Comparison of ENCODE assay signal across 18 cellular contexts in the genomic region with DNA sequence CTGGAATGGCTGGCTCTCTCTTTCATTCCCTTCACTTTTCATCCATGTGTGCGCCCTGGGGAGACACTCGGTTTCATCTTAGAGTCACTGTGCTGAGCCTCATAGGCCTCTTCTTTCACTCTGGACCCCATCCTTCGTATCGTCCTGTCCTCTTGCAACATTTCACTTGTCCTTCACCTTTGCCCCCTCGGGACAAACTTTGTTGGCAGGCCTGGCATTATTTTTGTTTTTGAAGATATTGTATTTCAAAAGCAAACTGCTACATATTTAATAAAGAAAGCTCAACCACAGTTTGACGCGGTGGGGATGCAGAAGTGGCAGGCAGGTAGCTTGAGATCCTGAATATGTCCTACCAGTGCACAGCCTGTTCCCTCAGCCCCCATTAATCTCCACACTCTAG. TPM values are rescaled to one million over a fixed set of nuclear protein-coding genes. Genes with fewer than 3 reads are reported as not detected.
A peak's percentile ranks its signal among the peaks of the same experiment; 100 is the strongest.
DNase-seq lines count a peak whose midpoint lies in the region; ATAC-seq and TF ChIP-seq lines count a peak whose summit lies in the region.
"Had no signal": no experiment of that assay in that cellular context is flagged by ENCODE, and none has a peak within 500 bp of the region (broad histone marks: within the 10 kb centered on the region; RNA-seq: fewer than 3 reads in every experiment).

No MANE protein-coding gene starts in this region.

- TF ChIP-seq CTCF in cardiac muscle cell (IDR thresholded peaks at IDR 0.05; ENCODE audit: low read depth, low read length) (no peak), breast epithelium (IDR thresholded peaks at IDR 0.05) (no peak), thoracic aorta (IDR thresholded peaks at IDR 0.05) (no peak)

- peaks cover 12% of the 10 kb centered on the region for H3K36me3 Mint-ChIP-seq in memory B cell

- ATAC-seq in left ventricle myocardium superior (no peak), memory B cell (ENCODE audit: low read depth) (no peak), thoracic aorta (ENCODE audit: insufficient number of reproducible peaks, low FRiP score, low read depth) (no peak), HG03457 (IDR thresholded peaks at IDR 0.05; ENCODE audit: unreplicated experiment) (no peak), GM19351 (IDR thresholded peaks at IDR 0.05; ENCODE audit: unreplicated experiment) (no peak)
- ATAC-seq: activated naive CD4-positive, alpha-beta T cell treated with anti-CD3 and anti-CD28 coated beads, Interleukin-2, amount 50 U/mL, for 72 hours had no signal

- H3K4me1 ChIP-seq in cardiac muscle cell (ENCODE audit: low read depth) (peaks cover 8% of the 10 kb centered on the region), breast epithelium (peaks cover 0 to 6% of the 10 kb centered on the region in 2 donors), thoracic aorta (ENCODE audit: control insufficient read depth in 1 of 2, low read depth in 2 of 2) (peaks cover 49 to 98% of the 10 kb centered on the region in 2 donors)

- H3K27me3 Mint-ChIP-seq in memory B cell, result no peaks in the 10 kb centered on the region

- DNase-seq in cardiac muscle cell (ENCODE audit: low read depth in 1 of 2, low spot score in 1 of 2), result no peak
- no peak for DNase-seq in left ventricle myocardium superior
- DNase-seq in breast epithelium (ENCODE audit: low spot score in 2 of 2), result no peak
- DNase-seq in memory B cell (ENCODE audit: low spot score in 2 of 2), result no peak
- no peak for DNase-seq in thoracic aorta (ENCODE audit: low spot score)
- no peak for DNase-seq in NK-92 treated with Interleukin-12 subunit alpha and Interleukin-12 subunit beta, amount 100 ng/mL, for 24 hours (lab: John Stamatoyannopoulos, UW)
- DNase-seq: activated CD4-positive, alpha-beta T cell treated with anti-CD3 and anti-CD28 coated beads, Interleukin-2, amount 50 U/mL, for 4 hours; activated T-cell treated with anti-CD3 and anti-CD28 coated beads, Interleukin-2, amount 50 U/mL, for 1 hour; HCEC 1CT; left lung; NCI-H1436 treated with DMSO at 0.1 percent for 48 hours; NCI-H2171 treated with DMSO at 0.1 percent for 48 hours; stimulated activated CD4-positive, alpha-beta T cell treated with anti-CD3 and anti-CD28 coated beads, Interleukin-2, amount 100 ng/mL, for 24 hours; stimulated activated naive CD4-positive, alpha-beta T cell treated with Interleukin-2 at 50 U/mL for 16 hours; WERI-Rb-1 had no signal

- no peak for TF ChIP-seq POLR2A in breast epithelium (IDR thresholded peaks at IDR 0.05)

- peak overlapping the region; percentile 12 for H3K27ac Mint-ChIP-seq in memory B cell
- H3K27ac Mint-ChIP-seq: activated naive CD4-positive, alpha-beta T cell treated with anti-CD3 and anti-CD28 coated beads, Interleukin-2, amount 50 U/mL, for 72 hours had no signal

- no peak overlapping the region for H3K4me3 Mint-ChIP-seq in memory B cell

- H3K27ac ChIP-seq in cardiac muscle cell (peak overlapping the region; percentile 1), breast epithelium (peak overlapping the region; percentile 50 to 70), thoracic aorta (peak overlapping the region; percentile 75 to 94)
- H3K27ac ChIP-seq: WERI-Rb-1 had no signal

- peaks cover 4% of the 10 kb centered on the region for H3K36me3 ChIP-seq in cardiac muscle cell
- H3K36me3 ChIP-seq in breast epithelium, result no peaks in the 10 kb centered on the region
- no peaks in the 10 kb centered on the region for H3K36me3 ChIP-seq in thoracic aorta
- H3K36me3 ChIP-seq: left lung had no signal

- intact Hi-C loops in left ventricle myocardium superior (cut with micrococcal nuclease) (no loop called here), breast epithelium (cut with DNase I; ENCODE audit: low total_unique reads) (no loop called here)

- H3K4me3 ChIP-seq in cardiac muscle cell (no peak overlapping the region), breast epithelium (no peak overlapping the region), thoracic aorta (no peak overlapping the region)
- H3K4me3 ChIP-seq: left lung had no signal

- H3K4me1 Mint-ChIP-seq in memory B cell, result peaks cover 35% of the 10 kb centered on the region

- H3K27me3 ChIP-seq in cardiac muscle cell, result no peaks in the 10 kb centered on the region
- no peaks in the 10 kb centered on the region for H3K27me3 ChIP-seq in breast epithelium
- no peaks in the 10 kb centered on the region for H3K27me3 ChIP-seq in thoracic aorta (replicated peaks; ENCODE audit: insufficient read depth)
- H3K27me3 ChIP-seq: left lung had no signal

- no peaks in the 10 kb centered on the region for H3K9me3 Mint-ChIP-seq in memory B cell
- H3K9me3 Mint-ChIP-seq: activated naive CD4-positive, alpha-beta T cell treated with anti-CD3 and anti-CD28 coated beads, Interleukin-2, amount 50 U/mL, for 72 hours had no signal

- H3K9me3 ChIP-seq in cardiac muscle cell (ENCODE audit: low read depth) (no peaks in the 10 kb centered on the region), breast epithelium (no peaks in the 10 kb centered on the region), thoracic aorta (no peaks in the 10 kb centered on the region)
- H3K9me3 ChIP-seq: left lung had no signal

RNA-seq across cellular contexts. Expression of gene HIPK2, which starts 36.6 kb away (rescaled TPM):
- total RNA-seq in cardiac muscle cell (35.9 and 47.0 TPM in 2 replicates), left ventricle myocardium superior (103 TPM), breast epithelium (10 to 100 TPM; 26.4 to 31.8 (median 31.1) TPM), thoracic aorta (10 to 100 TPM; 49.4 to 68.5 TPM)
- 23.2 and 29.6 TPM in 2 replicates for polyA plus RNA-seq in cardiac muscle cell

Comparison
In these comparisons a context has a peak if more than half of its experiments do, and no peak if none do; other contexts are left out.
1. H3K27ac ChIP-seq: peak in every context shown above with its lines; median percentile 84 in thoracic aorta; 60 in breast epithelium; 1 in cardiac muscle cell.